In genomic region chr2:138522556-138522955, GRCh38 we compare ENCODE assay signal across 12 cellular contexts. TPM values are rescaled to one million over a fixed set of nuclear protein-coding genes. Genes with fewer than 3 reads are reported as not detected.
DNase-seq lines count a peak whose midpoint lies in the region; ATAC-seq and TF ChIP-seq lines count a peak whose summit lies in the region.
"Had no signal": no experiment of that assay in that cellular context is flagged by ENCODE, and none has a peak within 500 bp of the region (broad histone marks: within the 10 kb centered on the region; RNA-seq: fewer than 3 reads in every experiment).

No MANE protein-coding gene starts in this region.

- H3K36me3 ChIP-seq in right atrium auricular region = no peaks in the 10 kb centered on the region

- DNase-seq in memory B cell (ENCODE audit: low spot score in 2 of 2) = no peak
- no peak for DNase-seq in T-helper 1 cell
- no peak for DNase-seq in left lobe of liver (ENCODE audit: low spot score)
- no peak for DNase-seq in activated CD4-positive, alpha-beta T cell treated with anti-CD3 and anti-CD28 coated beads, Interleukin-2, amount 50 U/mL, for 4 hours
- no peak for DNase-seq in right atrium auricular region (ENCODE audit: low spot score)
- DNase-seq: central memory CD4-positive, alpha-beta T cell; left colon; NCI-H1092; T-helper 9 cell had no signal

- no peak for TF ChIP-seq CTCF in right atrium auricular region (IDR thresholded peaks at IDR 0.05)

- H3K27ac ChIP-seq in right atrium auricular region = no peak overlapping the region

- peak; percentile 77 for ATAC-seq in GM18868 (IDR thresholded peaks at IDR 0.05; ENCODE audit: unreplicated experiment)
- peak; percentile 85 for ATAC-seq in GM21526 (IDR thresholded peaks at IDR 0.05; ENCODE audit: low FRiP score, unreplicated experiment)
- peak; percentile 72 for ATAC-seq in HG03108 (IDR thresholded peaks at IDR 0.05; ENCODE audit: unreplicated experiment)
- ATAC-seq in memory B cell (ENCODE audit: low read depth) = no peak
- no peak for ATAC-seq in left lobe of liver
- ATAC-seq: left colon had no signal

- no peaks in the 10 kb centered on the region for H3K27me3 ChIP-seq in right atrium auricular region

- no peaks in the 10 kb centered on the region for H3K9me3 ChIP-seq in right atrium auricular region

- H3K36me3 Mint-ChIP-seq in memory B cell = peaks cover 23% of the 10 kb centered on the region

- H3K4me3 ChIP-seq in right atrium auricular region = no peak overlapping the region

- H3K4me1 Mint-ChIP-seq in memory B cell = peaks cover 55% of the 10 kb centered on the region

- H3K4me3 Mint-ChIP-seq in memory B cell = no peak overlapping the region

- no peaks in the 10 kb centered on the region for H3K27me3 Mint-ChIP-seq in memory B cell

- peaks cover 8% of the 10 kb centered on the region for H3K9me3 Mint-ChIP-seq in memory B cell

- H3K4me1 ChIP-seq in right atrium auricular region = peaks cover 0 to 17% of the 10 kb centered on the region in 2 donors

- H3K27ac Mint-ChIP-seq in memory B cell = peak overlapping the region; percentile 94

RNA-seq across cellular contexts. Expression of gene SPOPL, which starts 21.0 kb away (rescaled TPM):
- total RNA-seq in left lobe of liver (11.3 TPM), right atrium auricular region (10 to 100 TPM; 12.1 to 14.4 TPM)

Comparison
In these comparisons a context has a peak if more than half of its experiments do, and no peak if none do; other contexts are left out.
1. ATAC-seq: peak in GM18868 (single experiment), GM21526 (single experiment) and HG03108 (single experiment); none in memory B cell (single experiment) and left lobe of liver (single experiment).